ENCODE assay signal across 13 cellular contexts in the genomic region with DNA sequence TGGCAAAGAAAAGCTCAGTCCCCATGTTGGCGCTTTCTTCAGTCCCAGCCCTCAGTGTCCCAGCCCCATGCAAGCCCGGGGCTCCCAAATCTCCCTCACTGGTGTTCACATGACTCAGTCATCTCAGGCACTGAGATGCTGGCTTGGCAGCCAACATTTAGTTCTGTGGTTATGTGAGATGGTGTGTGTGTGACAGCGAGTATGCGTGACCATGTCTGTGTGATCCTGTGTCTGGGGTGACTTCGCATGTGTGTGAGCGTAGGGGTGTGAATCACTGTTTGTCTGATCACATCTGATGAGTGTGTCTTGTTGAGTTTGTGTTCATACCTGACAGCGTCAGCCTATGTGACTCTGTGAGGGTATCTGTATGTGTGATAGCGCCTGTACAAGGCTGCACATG. TPM values are rescaled to one million over a fixed set of nuclear protein-coding genes. Genes with fewer than 3 reads are reported as not detected.
DNase-seq lines count a peak whose midpoint lies in the region; ATAC-seq, FAIRE-seq and TF ChIP-seq lines count a peak whose summit lies in the region.
"Had no signal": no experiment of that assay in that cellular context is flagged by ENCODE, and none has a peak within 500 bp of the region (broad histone marks: within the 10 kb centered on the region; RNA-seq: fewer than 3 reads in every experiment).

No MANE protein-coding gene starts in this region.

- H3K9me1 ChIP-seq in IMR-90 (ENCODE audit: insufficient read depth, low read length), result peaks cover 30% of the 10 kb centered on the region

- H3K14ac ChIP-seq in IMR-90 (replicated peaks; ENCODE audit: low read depth, low read length), result peak overlapping the region; percentile 95

- peaks cover 67% of the 10 kb centered on the region for H3K4me1 ChIP-seq in IMR-90 (ENCODE audit: control insufficient read depth, insufficient read depth, low read length)
- H3K4me1 ChIP-seq in neural progenitor cell, result peaks cover 49% of the 10 kb centered on the region

- peaks cover 20 to 77% of the 10 kb centered on the region in 2 experiments for H3K79me1 ChIP-seq in IMR-90 (ENCODE audit: low read depth in 1 of 2, low read length in 2 of 2)

- H3K9me3 ChIP-seq in IMR-90 (ENCODE audit: control insufficient read depth, insufficient read depth, low read length) (no peaks in the 10 kb centered on the region), neural progenitor cell (ENCODE audit: low read depth) (no peaks in the 10 kb centered on the region)

- peak overlapping the region; percentile 94 for H2BK5ac ChIP-seq in IMR-90 (ENCODE audit: low read depth, low read length, poor library complexity, severe bottlenecking)

- CTCF ChIA-PET in BJ (lab: Yijun Ruan, JAX) (interaction anchor here (5.0 to 6.9 kb wide), 3 partner anchors 14 to 53 kb away, joined by 40 to 68 read pairs (median 65); partner anchors contain the start of gene CREB3L1), IMR-90 (lab: Yijun Ruan, JAX) (no interaction called here)

- H3K27ac ChIP-seq in IMR-90 (ENCODE audit: insufficient read depth, low read length), result peak overlapping the region; percentile 98
- H3K27ac ChIP-seq in neural progenitor cell, result no peak overlapping the region

- H4K91ac ChIP-seq in IMR-90 (ENCODE audit: insufficient read depth, low read depth, low read length), result peak overlapping the region; percentile 96

- TF ChIP-seq POLR2A in IMR-90 (IDR thresholded peaks at IDR 0.05; ENCODE audit: low read depth, low read length), result no peak

- H3K27ac Mint-ChIP-seq in neural progenitor cell, result peak overlapping the region; percentile 8
- H3K27ac Mint-ChIP-seq: natural killer cell had no signal

- H4K5ac ChIP-seq in IMR-90 (ENCODE audit: low read depth, low read length), result peak overlapping the region; percentile 74

- H3K4me3 Mint-ChIP-seq in neural progenitor cell, result no peak overlapping the region
- H3K4me3 Mint-ChIP-seq: natural killer cell had no signal

- intact Hi-C loops in IMR-90 (cut with micrococcal nuclease), result no loop called here

- dilution Hi-C loops in IMR-90 (cut with HindIII; ENCODE audit: low sequenced_read_pairs, unreplicated experiment), result no loop called here

- peak overlapping the region; percentile 98 for H2BK120ac ChIP-seq in IMR-90 (ENCODE audit: low read depth, low read length)

- no peaks in the 10 kb centered on the region for H3K36me3 Mint-ChIP-seq in neural progenitor cell
- H3K36me3 Mint-ChIP-seq: natural killer cell had no signal

- FAIRE-seq in bronchial epithelial cell (lab: Jason Lieb, UNC), result no peak
- FAIRE-seq in HTR-8/SVneo (lab: Jason Lieb, UNC), result no peak

- peaks cover 5% of the 10 kb centered on the region for H3K36me3 ChIP-seq in BJ (ENCODE audit: control insufficient read depth, insufficient read depth, low read length)
- peaks cover 12% of the 10 kb centered on the region for H3K36me3 ChIP-seq in IMR-90 (ENCODE audit: control insufficient read depth, insufficient read depth, low read length)
- no peaks in the 10 kb centered on the region for H3K36me3 ChIP-seq in bronchial epithelial cell (ENCODE audit: control insufficient read depth, insufficient read depth, low read length)
- no peaks in the 10 kb centered on the region for H3K36me3 ChIP-seq in neural progenitor cell

- POLR2A ChIA-PET in BJ (lab: Charles Lee), result no interaction called here
- POLR2A ChIA-PET in IMR-90 (lab: Charles Lee; ENCODE audit: unreplicated experiment), result interaction anchor here (0.8 kb wide), 1 partner anchor 16 kb away, joined by 10 read pairs; the partner anchor contains the start of gene CREB3L1

- no peaks in the 10 kb centered on the region for H3K79me2 ChIP-seq in neural progenitor cell (ENCODE audit: low read depth)

- H2BK20ac ChIP-seq in IMR-90 (ENCODE audit: low read depth, low read length), result peak overlapping the region; percentile 97

- peak overlapping the region; percentile 97 for H2AK5ac ChIP-seq in IMR-90 (ENCODE audit: low read depth, low read length)

- H3K18ac ChIP-seq in IMR-90 (ENCODE audit: low read depth, low read length), result peak overlapping the region; percentile 73

- peaks cover 18% of the 10 kb centered on the region for H3K27me3 Mint-ChIP-seq in neural progenitor cell (ENCODE audit: insufficient read depth, low read depth)

- peak overlapping the region; percentile 93 for H2AK9ac ChIP-seq in IMR-90 (replicated peaks; ENCODE audit: low read depth, low read length, poor library complexity)

- peak overlapping the region; percentile 97 for H3K23ac ChIP-seq in IMR-90 (ENCODE audit: low read depth, low read length)

- peak overlapping the region; percentile 60 to 62 for H4K8ac ChIP-seq in IMR-90 (ENCODE audit: low read depth in 2 of 2, low read length in 2 of 2)

- in situ Hi-C loops in IMR-90 (cut with MboI; ENCODE audit: low sequenced_read_pairs), result no loop called here

- H3K9me3 Mint-ChIP-seq in neural progenitor cell, result no peaks in the 10 kb centered on the region
- H3K9me3 Mint-ChIP-seq: natural killer cell had no signal

- 2% methylated on average over 5 of the region's 8 CpGs; no CpG with 5 or more reads in 1 of the 2 experiments for WGBS in IMR-90 (ENCODE audit: extremely low coverage in 2 of 2, insufficient read length in 1 of 2), 2 experiments

- no TSS peak for BruUV-seq in IMR-90 (replicated peaks; lab: Mats Ljungman, UMichigan)

- no peaks in the 10 kb centered on the region for H3K27me3 ChIP-seq in BJ (ENCODE audit: control insufficient read depth, insufficient read depth, low read length)
- H3K27me3 ChIP-seq in IMR-90 (ENCODE audit: control insufficient read depth, insufficient read depth, low read length), result no peaks in the 10 kb centered on the region
- H3K27me3 ChIP-seq in bronchial epithelial cell (ENCODE audit: control insufficient read depth, insufficient read depth, low read length), result peaks cover 4% of the 10 kb centered on the region
- peaks cover 7% of the 10 kb centered on the region for H3K27me3 ChIP-seq in neural progenitor cell

- H3K9ac ChIP-seq in IMR-90 (ENCODE audit: low read depth, low read length) (peak overlapping the region; percentile 65), neural progenitor cell (no peak overlapping the region)

- H3K4ac ChIP-seq in IMR-90 (ENCODE audit: low read depth, low read length), result peak overlapping the region; percentile 98

- H3K56ac ChIP-seq in IMR-90 (ENCODE audit: extremely low read depth, insufficient read depth, low read length), result peak overlapping the region; percentile 90

- H3F3A ChIP-seq in neural progenitor cell (ENCODE audit: low read depth), result peaks cover 42% of the 10 kb centered on the region

- no peak for TF ChIP-seq RAD21 in IMR-90 (IDR thresholded peaks at IDR 0.05; ENCODE audit: low read length)

- H2AFZ ChIP-seq in IMR-90 (replicated peaks; ENCODE audit: low read length, poor library complexity) (peak overlapping the region; percentile 70), neural progenitor cell (replicated peaks) (no peak overlapping the region)

- peak overlapping the region; percentile 87 for H2BK15ac ChIP-seq in IMR-90 (ENCODE audit: low read depth, low read length)

- DNase-seq in BJ (ENCODE audit: low read depth) (peak; percentile 92), IMR-90 (peak; percentile 98), bronchial epithelial cell (ENCODE audit: low read depth) (peak; percentile 22), neural progenitor cell (ENCODE audit: low spot score) (no peak), amygdala (lab: John Stamatoyannopoulos, UW) (no peak), HTR-8/SVneo (ENCODE audit: insufficient read length, low spot score) (no peak), Ammon's horn (ENCODE audit: low spot score) (no peak)
- DNase-seq: activated T-cell treated with anti-CD3 and anti-CD28 coated beads, Interleukin-2, amount 50 U/mL, for 48 hours; natural killer cell; NCI-H774; substantia nigra; T1000 had no signal

- H3K4me1 Mint-ChIP-seq in neural progenitor cell, result peaks cover 54% of the 10 kb centered on the region

- TF ChIP-seq CTCF in BJ (IDR thresholded peaks at IDR 0.05; ENCODE audit: insufficient read depth, low read depth, low read length) (0 out of 2 replicates have a peak, but pooled peaks have one; percentile 19), IMR-90 (conservative IDR thresholded peaks at IDR 0.05; ENCODE audit: low read depth, low read length) (no peak), bronchial epithelial cell (IDR thresholded peaks at IDR 0.05; ENCODE audit: insufficient read depth, low read length, severe bottlenecking) (no peak), neural progenitor cell (IDR thresholded peaks at IDR 0.05) (no peak)

- ATAC-seq in IMR-90 (ENCODE audit: low read depth) (peak; percentile 0; the same call in 1 of the 2 replicates), GM21423 (IDR thresholded peaks at IDR 0.05; ENCODE audit: unreplicated experiment) (no peak)
- ATAC-seq: natural killer cell had no signal

- H4K20me1 ChIP-seq in IMR-90 (ENCODE audit: insufficient read depth, low read length) (peaks cover 44% of the 10 kb centered on the region), neural progenitor cell (ENCODE audit: low read depth) (no peaks in the 10 kb centered on the region)

- H3K4me2 ChIP-seq in IMR-90 (ENCODE audit: low read depth, low read length) (peak overlapping the region; percentile 26), neural progenitor cell (no peak overlapping the region)

- no peak overlapping the region for H3K4me3 ChIP-seq in BJ (ENCODE audit: low read depth, low read length)
- H3K4me3 ChIP-seq in IMR-90 (ENCODE audit: insufficient read depth, low read depth, low read length), result no peak overlapping the region
- no peak overlapping the region for H3K4me3 ChIP-seq in bronchial epithelial cell (ENCODE audit: low read depth, low read length)
- H3K4me3 ChIP-seq in neural progenitor cell, result no peak overlapping the region

TF ChIP-seq in IMR-90, 13 proteins besides CTCF, POLR2A, EP300 and RAD21 (continues in another document):
- TF ChIP-seq SMC3 (IDR thresholded peaks at IDR 0.05; ENCODE audit: low read depth, low read length) (0 out of 2 replicates have a peak, but pooled peaks have one; percentile 17), CHD1 (IDR thresholded peaks at IDR 0.05; ENCODE audit: low read depth, low read length) (no peak), BHLHE40 (IDR thresholded peaks at IDR 0.05; ENCODE audit: low read depth, low read length) (peak; percentile 76)

RNA-seq across cellular contexts. Expression of gene CREB3L1, which starts 16.2 kb away (rescaled TPM):
- 21.5 and 39.4 TPM in 2 replicates for polyA plus RNA-seq in BJ (2011; rRNA removed)
- 55.4 and 125 TPM in 2 replicates for polyA minus RNA-seq in BJ (2011; rRNA and poly(A)+ RNA removed)
- 8.1 and 10.0 TPM in 2 replicates for total RNA-seq in IMR-90 (2012; rRNA removed)
- 76.9 and 82.3 TPM in 2 replicates for polyA plus RNA-seq in IMR-90 (2012; rRNA removed)
- polyA plus RNA-seq in IMR-90 (2012; cell fraction: cytosol; rRNA removed), result 85.0 and 112 TPM in 2 replicates
- 50.1 and 52.2 TPM in 2 replicates for polyA plus RNA-seq in IMR-90 (2012; cell fraction: nucleus; rRNA removed; ENCODE audit: low replicate concordance)
- 0.13 and 0.53 TPM in 2 replicates for total RNA-seq in bronchial epithelial cell
- total RNA-seq in neural progenitor cell (ENCODE audit: low replicate concordance), result 0.43 and 1.7 TPM in 2 replicates
- total RNA-seq: natural killer cell had no signal

RNA-seq across cellular contexts. Expression of gene DGKZ, which starts 53.6 kb away (rescaled TPM):
- polyA plus RNA-seq in BJ (2011; rRNA removed) (16.3 and 31.7 TPM in 2 replicates), IMR-90 (2012; rRNA removed) (62.0 and 68.0 TPM in 2 replicates)
- 34.9 and 35.4 TPM in 2 replicates for polyA minus RNA-seq in BJ (2011; rRNA and poly(A)+ RNA removed)
- total RNA-seq in IMR-90 (2012; rRNA removed) (43.0 and 46.8 TPM in 2 replicates), bronchial epithelial cell (30.5 and 35.2 TPM in 2 replicates), neural progenitor cell (ENCODE audit: low replicate concordance) (12.5 and 55.5 TPM in 2 replicates)
- polyA plus RNA-seq in IMR-90 (2012; cell fraction: cytosol; rRNA removed), result 52.8 and 75.7 TPM in 2 replicates
- polyA plus RNA-seq in IMR-90 (2012; cell fraction: nucleus; rRNA removed; ENCODE audit: low replicate concordance), result 126 and 364 TPM in 2 replicates

Comparison
In these comparisons a context has a peak if more than half of its experiments do, and no peak if none do; other contexts are left out.
1. DNase-seq: peak in BJ (single experiment), IMR-90 (single experiment) and bronchial epithelial cell (single experiment); none in neural progenitor cell (single experiment), amygdala (0 of 56), HTR-8/SVneo (single experiment) and Ammon's horn (single experiment).